In genomic region chr4:40502936-40503335, GRCh38 we compare ENCODE assay signal across 10 cellular contexts.
DNase-seq lines count a peak whose midpoint lies in the region; ATAC-seq and TF ChIP-seq lines count a peak whose summit lies in the region.
"Had no signal": no experiment of that assay in that cellular context is flagged by ENCODE, and none has a peak within 500 bp of the region (broad histone marks: within the 10 kb centered on the region; RNA-seq: fewer than 3 reads in every experiment).

No MANE protein-coding gene starts in this region.

- ATAC-seq in GM21381 (IDR thresholded peaks at IDR 0.05; ENCODE audit: unreplicated experiment): peak; percentile 49

- H3K9ac ChIP-seq in Loucy (ENCODE audit: low read depth, low read length, poor library complexity, severe bottlenecking): no peak overlapping the region

- TF ChIP-seq CTCF in Loucy (conservative IDR thresholded peaks at IDR 0.05; ENCODE audit: low read length) (no peak), epithelial cell of esophagus (IDR thresholded peaks at IDR 0.05; ENCODE audit: insufficient read depth, low read depth, low read length, missing control alignments) (no peak)

- 0 out of 2 replicates have a peak overlapping the region, but pooled peaks have one; percentile 30 for H2AFZ ChIP-seq in Loucy (ENCODE audit: low read length)

- DNase-seq in ELR (ENCODE audit: low read depth): peak; percentile 26
- DNase-seq in epithelial cell of esophagus (ENCODE audit: low read depth): peak; percentile 36
- no peak for DNase-seq in NCI-H526 treated with DMSO at 0.1 percent for 48 hours (lab: John Stamatoyannopoulos, UW)
- no peak for DNase-seq in DMS79 (lab: John Stamatoyannopoulos, UW)
- no peak for DNase-seq in NCI-H446 (lab: John Stamatoyannopoulos, UW)
- DNase-seq in retina: no peak
- DNase-seq: GF-D8, HCEC 1CT had no signal

- H3F3A ChIP-seq in Loucy (ENCODE audit: low read depth): no peaks in the 10 kb centered on the region

- no peaks in the 10 kb centered on the region for H3K4me1 ChIP-seq in Loucy (ENCODE audit: insufficient read depth, low read length, poor library complexity, severe bottlenecking)

- H3K4me3 ChIP-seq in Loucy (ENCODE audit: low read length, poor library complexity, severe bottlenecking) (no peak overlapping the region), epithelial cell of esophagus (ENCODE audit: low read length) (no peak overlapping the region)

- no peaks in the 10 kb centered on the region for H3K27me3 ChIP-seq in Loucy (ENCODE audit: insufficient read depth, low read length, poor library complexity, severe bottlenecking)

- no peaks in the 10 kb centered on the region for H3K9me2 ChIP-seq in Loucy (replicated peaks; ENCODE audit: low read depth, low read length)

- H3K36me3 ChIP-seq in Loucy (ENCODE audit: insufficient read depth, low read length): no peaks in the 10 kb centered on the region

- no peaks in the 10 kb centered on the region for H3K79me2 ChIP-seq in Loucy (ENCODE audit: insufficient read depth, low read length)

- H3K4me2 ChIP-seq in Loucy (ENCODE audit: low read depth, low read length, poor library complexity, severe bottlenecking): no peak overlapping the region

- H4K20me1 ChIP-seq in Loucy (ENCODE audit: insufficient read depth, low read length, poor library complexity, severe bottlenecking): no peaks in the 10 kb centered on the region

- H3K9me3 ChIP-seq in Loucy (ENCODE audit: insufficient read depth, low read depth, low read length): no peaks in the 10 kb centered on the region

Comparison
In these comparisons a context has a peak if more than half of its experiments do, and no peak if none do; other contexts are left out.
1. DNase-seq: peak in ELR (single experiment) and epithelial cell of esophagus (single experiment); none in NCI-H526 treated with DMSO at 0.1 percent for 48 hours (single experiment), DMS79 (single experiment), NCI-H446 (0 of 2) and retina (single experiment).